In the genomic region with DNA sequence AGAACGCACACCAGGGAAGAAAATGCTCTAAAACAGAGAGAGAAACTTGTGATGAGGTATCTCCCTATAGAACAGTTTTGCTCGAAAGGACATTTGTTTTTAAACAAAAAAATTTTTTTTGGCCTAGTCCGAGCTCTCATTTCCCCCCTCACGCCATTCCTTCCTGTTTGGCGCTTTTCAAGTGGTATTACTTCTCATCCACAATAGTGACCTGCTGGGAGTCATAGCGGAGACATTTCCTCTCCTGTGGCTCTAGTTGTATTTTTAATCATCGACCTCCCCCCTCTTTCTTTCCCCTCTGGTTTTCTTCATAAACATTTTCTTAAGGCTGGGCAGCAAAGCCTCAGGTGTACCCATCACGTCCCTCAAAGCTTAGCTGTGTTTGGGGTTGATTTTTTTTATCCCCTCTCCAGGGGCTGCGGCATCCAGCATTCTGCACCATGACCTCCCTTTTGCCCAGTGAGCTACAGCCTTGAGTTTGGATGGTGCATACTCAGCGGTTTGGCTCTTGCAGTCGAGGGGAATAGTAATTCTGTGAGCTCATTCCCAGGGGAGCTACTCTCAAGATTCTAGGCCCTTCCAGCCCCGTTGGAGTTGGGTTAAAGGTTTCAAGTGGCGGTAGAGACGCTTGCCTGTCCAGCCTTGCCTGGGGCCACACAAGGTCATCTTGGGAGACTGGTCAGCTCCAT, we compare ENCODE assay signal across 12 cellular contexts.
DNase-seq lines count a peak whose midpoint lies in the region; ATAC-seq and TF ChIP-seq lines count a peak whose summit lies in the region.
"Had no signal": no experiment of that assay in that cellular context is flagged by ENCODE, and none has a peak within 500 bp of the region (broad histone marks: within the 10 kb centered on the region; RNA-seq: fewer than 3 reads in every experiment).

No MANE protein-coding gene starts in this region.

- ATAC-seq in GM19467 (IDR thresholded peaks at IDR 0.05; ENCODE audit: unreplicated experiment), result no peak
- ATAC-seq in left colon, result no peak
- ATAC-seq: GM12878 had no signal

- no peaks in the 10 kb centered on the region for H3K79me2 ChIP-seq in osteoblast (ENCODE audit: insufficient read depth, low read length)
- no peaks in the 10 kb centered on the region for H3K79me2 ChIP-seq in PC-9 (ENCODE audit: low read depth)

- H3K4me3 ChIP-seq in WERI-Rb-1 (ENCODE audit: low read depth, low read length) (no peak overlapping the region), fibroblast of the aortic adventitia (ENCODE audit: low read depth, low read length) (no peak overlapping the region), osteoblast (ENCODE audit: insufficient read depth, low read length) (no peak overlapping the region), PC-9 (no peak overlapping the region)
- H3K4me3 ChIP-seq: GM12878 had no signal

- H4K20me1 ChIP-seq in osteoblast (ENCODE audit: insufficient read depth, low read length) (no peaks in the 10 kb centered on the region), PC-9 (ENCODE audit: insufficient read depth) (no peaks in the 10 kb centered on the region)

- no peak for TF ChIP-seq CTCF in WERI-Rb-1 (IDR thresholded peaks at IDR 0.05; ENCODE audit: low read depth, low read length)
- TF ChIP-seq CTCF in fibroblast of the aortic adventitia (IDR thresholded peaks at IDR 0.05; ENCODE audit: insufficient read depth, low read length), result no peak
- no peak for TF ChIP-seq CTCF in osteoblast (IDR thresholded peaks at IDR 0.05; ENCODE audit: extremely low read depth, low read depth, low read length)
- TF ChIP-seq CTCF in PC-9 (conservative IDR thresholded peaks at IDR 0.05), result no peak

- no peak for DNase-seq in WERI-Rb-1
- DNase-seq in fibroblast of the aortic adventitia (ENCODE audit: low read depth), result peak; percentile 35
- peak; percentile 53 for DNase-seq in osteoblast (ENCODE audit: insufficient read length, low spot score, missing footprints)
- no peak for DNase-seq in NCI-H82 treated with DMSO at 0.1 percent for 48 hours (lab: John Stamatoyannopoulos, UW; ENCODE audit: unreplicated experiment)
- no peak for DNase-seq in PC-9
- DNase-seq in left colon, result no peak
- DNase-seq: COR-L47, NCI-H146, OCI-M1 had no signal

- no peaks in the 10 kb centered on the region for H3K9me2 ChIP-seq in PC-9 (ENCODE audit: insufficient read depth)

- H3K36me3 ChIP-seq in ES-I3 (ENCODE audit: insufficient read depth, low read length), result no peaks in the 10 kb centered on the region; the same call in 1 of the 2 replicates
- H3K36me3 ChIP-seq in WERI-Rb-1, result no peaks in the 10 kb centered on the region
- no peaks in the 10 kb centered on the region for H3K36me3 ChIP-seq in osteoblast (ENCODE audit: insufficient read depth, low read length)
- H3K36me3 ChIP-seq in PC-9 (ENCODE audit: low read depth), result peaks cover 14% of the 10 kb centered on the region; the same call in 1 of the 2 replicates

- H2AFZ ChIP-seq in osteoblast (ENCODE audit: low read length) (peak overlapping the region; percentile 71), PC-9 (no peak overlapping the region)

- CTCF ChIA-PET in PC-9 (lab: Charles Lee), result no interaction called here

- intact Hi-C loops in PC-9 (cut with micrococcal nuclease; ENCODE audit: unreplicated experiment) (no loop called here), left colon (cut with DNase I, micrococcal nuclease) (no loop called here)

- H3K4me1 ChIP-seq in ES-I3 (ENCODE audit: insufficient read depth, low read length) (peaks cover 28% of the 10 kb centered on the region), osteoblast (ENCODE audit: insufficient read depth, low read length) (peaks cover 25% of the 10 kb centered on the region), PC-9 (replicated peaks; ENCODE audit: insufficient read depth) (peaks cover 12% of the 10 kb centered on the region)

- peak overlapping the region; percentile 64 for H3K4me2 ChIP-seq in osteoblast (ENCODE audit: insufficient read depth, low read length)
- no peak overlapping the region for H3K4me2 ChIP-seq in PC-9

- H3K9ac ChIP-seq in ES-I3 (ENCODE audit: low read depth, low read length), result peak overlapping the region; percentile 3; the same call in 1 of the 2 replicates

- POLR2A ChIA-PET in PC-9 (lab: Charles Lee; ENCODE audit: unreplicated experiment), result no interaction called here

- BruUV-seq in PC-9 (replicated peaks; lab: Mats Ljungman, UMichigan), result no TSS peak

- H3K27ac ChIP-seq in WERI-Rb-1, result peak overlapping the region; percentile 50
- H3K27ac ChIP-seq in osteoblast (ENCODE audit: low read depth, low read length), result peak overlapping the region; percentile 60
- no peak overlapping the region for H3K27ac ChIP-seq in PC-9

- H3K9me3 ChIP-seq in ES-I3 (ENCODE audit: control insufficient read depth, insufficient read depth, low read length), result no peaks in the 10 kb centered on the region
- H3K9me3 ChIP-seq in WERI-Rb-1 (ENCODE audit: severe bottlenecking), result no peaks in the 10 kb centered on the region
- H3K9me3 ChIP-seq in osteoblast (ENCODE audit: low read depth, low read length), result no peaks in the 10 kb centered on the region
- H3K9me3 ChIP-seq in PC-9 (ENCODE audit: insufficient read depth, low read depth), result no peaks in the 10 kb centered on the region; the same call in 1 of the 2 replicates

- H3K27me3 ChIP-seq in WERI-Rb-1 (ENCODE audit: insufficient read depth, low read depth, severe bottlenecking), result no peaks in the 10 kb centered on the region
- H3K27me3 ChIP-seq in osteoblast (ENCODE audit: insufficient read depth, low read length), result no peaks in the 10 kb centered on the region
- no peaks in the 10 kb centered on the region for H3K27me3 ChIP-seq in PC-9 (ENCODE audit: insufficient read depth, low read depth)

- 0 out of 2 replicates have a peak, but pooled peaks cover 9% of the 10 kb centered on the region for H3F3A ChIP-seq in PC-9 (ENCODE audit: insufficient read depth, low read depth)

Comparison
In these comparisons a context has a peak if more than half of its experiments do, and no peak if none do; other contexts are left out.
1. DNase-seq: peak in fibroblast of the aortic adventitia (single experiment) and osteoblast (single experiment); none in WERI-Rb-1 (single experiment), NCI-H82 treated with DMSO at 0.1 percent for 48 hours (single experiment), PC-9 (0 of 2) and left colon (0 of 2).